ENCODE assay signal across 14 cellular contexts in the genomic region with DNA sequence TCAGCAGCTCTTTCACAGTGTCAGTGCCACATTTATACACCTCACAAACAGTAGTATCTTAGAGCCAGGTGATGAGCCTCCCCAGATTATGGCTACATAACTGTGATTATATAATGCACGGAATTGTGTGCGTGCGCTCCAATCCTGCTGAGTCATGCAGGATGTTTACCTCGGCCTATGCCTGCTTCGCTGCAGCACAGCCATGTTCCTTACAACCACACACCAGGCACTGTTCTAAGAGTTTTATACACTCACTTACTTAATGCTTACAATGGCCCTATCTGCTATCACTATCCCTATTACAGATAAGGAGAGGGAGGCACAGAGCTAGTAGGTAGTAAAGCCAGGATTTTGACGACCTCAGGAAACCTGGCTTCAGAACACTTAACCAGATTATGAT. TPM values are rescaled to one million over a fixed set of nuclear protein-coding genes. Genes with fewer than 3 reads are reported as not detected.
DNase-seq lines count a peak whose midpoint lies in the region; ATAC-seq, FAIRE-seq and TF ChIP-seq lines count a peak whose summit lies in the region.
"Had no signal": no experiment of that assay in that cellular context is flagged by ENCODE, and none has a peak within 500 bp of the region (broad histone marks: within the 10 kb centered on the region; RNA-seq: fewer than 3 reads in every experiment).

No MANE protein-coding gene starts in this region.

- H4K20me1 ChIP-seq in Karpas-422 (ENCODE audit: insufficient read depth, low read depth, low read length): no peaks in the 10 kb centered on the region

- no peak overlapping the region for H2AFZ ChIP-seq in Karpas-422 (ENCODE audit: low read length)

- POLR2A ChIA-PET in Panc1 (lab: Charles Lee): no interaction called here

- no TSS peak for BruUV-seq in Panc1 (replicated peaks; lab: Mats Ljungman, UMichigan)

- CTCF ChIA-PET in Panc1 (lab: Charles Lee): interaction anchor here (1.5 to 1.6 kb wide), 2 partner anchors 21 to 27 kb away, joined by 3 to 8 read pairs; no protein-coding TSS in a partner anchor

- intact Hi-C loops in Panc1 (cut with micrococcal nuclease; ENCODE audit: unreplicated experiment): loop anchor here (2.0 to 10.0 kb wide), 2 partner anchors 136 to 452 kb away; no protein-coding TSS in a partner anchor

- TF ChIP-seq CTCF in Panc1 (IDR thresholded peaks at IDR 0.05) (no peak), endodermal cell (conservative IDR thresholded peaks at IDR 0.05) (no peak), neutrophil (IDR thresholded peaks at IDR 0.05) (no peak), tibial nerve (IDR thresholded peaks at IDR 0.05) (no peak)

- no peak overlapping the region for H3K4me2 ChIP-seq in Karpas-422 (ENCODE audit: low read depth, low read length, poor library complexity, severe bottlenecking)

- H3K9me3 Mint-ChIP-seq in endodermal cell: peaks cover 4% of the 10 kb centered on the region
- H3K9me3 Mint-ChIP-seq: stimulated activated naive CD8-positive, alpha-beta T cell treated with anti-CD3 and anti-CD28 coated beads, Interleukin-15, Interleukin-2, amounts not matched to agents 100 ng/mL and 50 ng/mL, for 24 hours had no signal

- ATAC-seq in Panc1: no peak
- ATAC-seq: foreskin keratinocyte had no signal

- in situ Hi-C loops in Panc1 (cut with HindIII; ENCODE audit: low pct_unique_long_range_greater_than_20kb, low sequenced_read_pairs): no loop called here

- H3K9ac ChIP-seq in endodermal cell (ENCODE audit: extremely low read depth, low read length, poor library complexity, severe bottlenecking) (no peak overlapping the region), Karpas-422 (ENCODE audit: low read length) (no peak overlapping the region)

- TF ChIP-seq POLR2A in tibial nerve (IDR thresholded peaks at IDR 0.05): no peak

- H3K9me2 ChIP-seq in Karpas-422 (replicated peaks; ENCODE audit: insufficient read depth, low read length): no peaks in the 10 kb centered on the region

- TF ChIP-seq EP300 in tibial nerve (IDR thresholded peaks at IDR 0.05): no peak

- H3K27ac ChIP-seq in Panc1 (ENCODE audit: low read length): peak overlapping the region; percentile 97
- H3K27ac ChIP-seq in endodermal cell (ENCODE audit: low read depth, low read length): no peak overlapping the region
- H3K27ac ChIP-seq in neutrophil: peak overlapping the region; percentile 31
- H3K27ac ChIP-seq in tibial nerve: no peak overlapping the region
- no peak overlapping the region for H3K27ac ChIP-seq in Karpas-422 (ENCODE audit: low read length)
- H3K27ac ChIP-seq: foreskin keratinocyte had no signal

- 88 to 94% methylated on average over 3 to 6 of the region's 6 CpGs for WGBS in endodermal cell (ENCODE audit: insufficient coverage in 1 of 2, insufficient read length in 1 of 2), 2 experiments
- 76 to 80% methylated on average over 6 of the region's 6 CpGs for WGBS in tibial nerve, 2 donors

- peaks cover 16% of the 10 kb centered on the region for H3K79me2 ChIP-seq in Karpas-422 (ENCODE audit: low read length)

- H3K4me1 Mint-ChIP-seq in endodermal cell: peaks cover 18% of the 10 kb centered on the region

- H3K4me3 ChIP-seq in Panc1 (ENCODE audit: low read depth in 2 of 2, low read length in 2 of 2): no peak overlapping the region; a peak in 1 of 4 replicates
- H3K4me3 ChIP-seq in endodermal cell (ENCODE audit: low read length): peak overlapping the region; percentile 70
- no peak overlapping the region for H3K4me3 ChIP-seq in neutrophil (ENCODE audit: low read depth in 1 of 2, low read length in 1 of 2)
- no peak overlapping the region for H3K4me3 ChIP-seq in tibial nerve
- H3K4me3 ChIP-seq in Karpas-422 (ENCODE audit: low read length): no peak overlapping the region

- H3K36me3 ChIP-seq in Panc1 (ENCODE audit: control insufficient read depth, insufficient read depth, low read length) (no peaks in the 10 kb centered on the region), endodermal cell (ENCODE audit: control insufficient read depth, insufficient read depth, low read length) (peaks cover 26% of the 10 kb centered on the region), neutrophil (no peaks in the 10 kb centered on the region), tibial nerve (peaks cover 0 to 17% (median 0%) of the 10 kb centered on the region in 3 donors), Karpas-422 (ENCODE audit: insufficient read depth, low read length) (0 out of 2 replicates have a peak, but pooled peaks cover 3% of the 10 kb centered on the region)

- H3K9me3 ChIP-seq in Panc1 (ENCODE audit: control insufficient read depth, insufficient read depth, low read depth, low read length) (no peaks in the 10 kb centered on the region), endodermal cell (ENCODE audit: control insufficient read depth, low read length) (peaks cover 22% of the 10 kb centered on the region), neutrophil (no peaks in the 10 kb centered on the region), tibial nerve (no peaks in the 10 kb centered on the region), Karpas-422 (ENCODE audit: low read length) (no peaks in the 10 kb centered on the region)

- H3K36me3 Mint-ChIP-seq in endodermal cell (ENCODE audit: low read depth): peaks cover 34% of the 10 kb centered on the region

- DNase-seq in ELR (ENCODE audit: low read depth): peak; percentile 58
- no peak for DNase-seq in Panc1 (ENCODE audit: low read depth, low spot score)
- peak; percentile 48 for DNase-seq in endodermal cell
- DNase-seq in tibial nerve (ENCODE audit: low spot score in 2 of 2): no peak
- no peak for DNase-seq in NAMALWA (ENCODE audit: low spot score)
- DNase-seq in RCC 7860 (ENCODE audit: low spot score): no peak
- DNase-seq in Karpas-422: no peak
- DNase-seq: AML-193, foreskin keratinocyte, GM23248, Kasumi-1, NCI-H1436 treated with DMSO at 0.1 percent for 48 hours had no signal

- H3K27ac Mint-ChIP-seq in endodermal cell: peak overlapping the region; percentile 78
- H3K27ac Mint-ChIP-seq: stimulated activated naive CD8-positive, alpha-beta T cell treated with anti-CD3 and anti-CD28 coated beads, Interleukin-15, Interleukin-2, amounts not matched to agents 100 ng/mL and 50 ng/mL, for 24 hours had no signal

- peaks cover 40% of the 10 kb centered on the region for H3K4me1 ChIP-seq in Panc1 (ENCODE audit: control insufficient read depth, insufficient read depth, low read length)
- H3K4me1 ChIP-seq in endodermal cell (ENCODE audit: control insufficient read depth, insufficient read depth, low read length): peaks cover 3% of the 10 kb centered on the region
- peaks cover 20 to 22% of the 10 kb centered on the region in 2 experiments for H3K4me1 ChIP-seq in neutrophil (ENCODE audit: control insufficient read depth in 1 of 2, insufficient read depth in 1 of 2, low read depth in 1 of 2, low read length in 1 of 2)
- peaks cover 0 to 39% (median 11%) of the 10 kb centered on the region in 4 donors for H3K4me1 ChIP-seq in tibial nerve
- H3K4me1 ChIP-seq in Karpas-422 (ENCODE audit: low read length): peaks cover 14% of the 10 kb centered on the region
- H3K4me1 ChIP-seq: foreskin keratinocyte had no signal

- no peak overlapping the region for H3K4me3 Mint-ChIP-seq in endodermal cell
- H3K4me3 Mint-ChIP-seq: stimulated activated naive CD8-positive, alpha-beta T cell treated with anti-CD3 and anti-CD28 coated beads, Interleukin-15, Interleukin-2, amounts not matched to agents 100 ng/mL and 50 ng/mL, for 24 hours had no signal

- H3K27me3 ChIP-seq in Panc1 (ENCODE audit: control insufficient read depth, insufficient read depth, low read length) (no peaks in the 10 kb centered on the region), endodermal cell (ENCODE audit: control insufficient read depth, insufficient read depth, low read length, poor library complexity, severe bottlenecking) (no peaks in the 10 kb centered on the region), neutrophil (no peaks in the 10 kb centered on the region), tibial nerve (no peaks in the 10 kb centered on the region), Karpas-422 (ENCODE audit: low read length) (no peaks in the 10 kb centered on the region)
- H3K27me3 ChIP-seq: foreskin keratinocyte had no signal

- no peaks in the 10 kb centered on the region for H3K27me3 Mint-ChIP-seq in endodermal cell (ENCODE audit: insufficient read depth)
- H3K27me3 Mint-ChIP-seq: stimulated activated naive CD8-positive, alpha-beta T cell treated with anti-CD3 and anti-CD28 coated beads, Interleukin-15, Interleukin-2, amounts not matched to agents 100 ng/mL and 50 ng/mL, for 24 hours had no signal

- FAIRE-seq in RCC 7860 (lab: Jason Lieb, UNC): no peak

RNA-seq across cellular contexts. Expression of a gene that starts 7.3 kb away (rescaled TPM):
- total RNA-seq in Panc1 (2021; ENCODE audit: unreplicated experiment) (7.0 TPM), endodermal cell (10 to 100 TPM; 10.1 to 11.4 TPM), tibial nerve (10 to 100 TPM in 1 of 4 donors, 1 to 10 TPM in 3; 4.5 to 15.1 (median 7.1) TPM)
- 3.7 TPM for polyA plus RNA-seq in Panc1 (2012; ENCODE audit: insufficient read length)
- polyA plus RNA-seq in endodermal cell (2013, experiment 1 of 2): 8.2 TPM
- 6.0 TPM for polyA plus RNA-seq in endodermal cell (2013, experiment 2 of 2)
- 4.5 and 5.1 TPM in 2 replicates for total RNA-seq in Karpas-422 (2014; rRNA removed; shearing (Covaris generic); ENCODE audit: low replicate concordance)

RNA-seq across cellular contexts. Expression of a gene that starts 21.1 kb away (rescaled TPM):
- total RNA-seq in Panc1 (2021; ENCODE audit: unreplicated experiment): 10.4 TPM
- 10.2 TPM for polyA plus RNA-seq in Panc1 (2012; ENCODE audit: insufficient read length)
- 1 to 10 TPM; 1.7 to 4.7 TPM for total RNA-seq in endodermal cell
- polyA plus RNA-seq in endodermal cell (2013, experiment 1 of 2): 7.1 TPM
- polyA plus RNA-seq in endodermal cell (2013, experiment 2 of 2): 4.1 TPM
- 10 to 100 TPM in 2 of 4 donors, 1 to 10 TPM in 2; 6.3 to 12.8 (median 9.2) TPM for total RNA-seq in tibial nerve
- total RNA-seq in Karpas-422 (2014; rRNA removed; shearing (Covaris generic); ENCODE audit: low replicate concordance): 4.0 and 4.2 TPM in 2 replicates

RNA-seq across cellular contexts. Expression of a gene that starts 42.5 kb away (rescaled TPM):
- total RNA-seq in Panc1 (2021; ENCODE audit: unreplicated experiment) (3.2 TPM), endodermal cell (10 to 100 TPM; 10.5 to 12.8 TPM), tibial nerve (1 to 10 TPM; 4.7 to 7.8 (median 7.2) TPM)
- 0.99 TPM for polyA plus RNA-seq in Panc1 (2012; ENCODE audit: insufficient read length)
- polyA plus RNA-seq in endodermal cell (2013, experiment 1 of 2): 11.0 TPM
- polyA plus RNA-seq in endodermal cell (2013, experiment 2 of 2): 9.4 TPM
- total RNA-seq in Karpas-422 (2014; rRNA removed; shearing (Covaris generic); ENCODE audit: low replicate concordance): 9.3 and 12.0 TPM in 2 replicates

Comparison
In these comparisons a context has a peak if more than half of its experiments do, and no peak if none do; other contexts are left out.
1. DNase-seq: peak in ELR (single experiment) and endodermal cell (single experiment); none in Panc1 (single experiment), tibial nerve (0 of 2), NAMALWA (single experiment), RCC 7860 (single experiment) and Karpas-422 (single experiment).
2. H3K27ac ChIP-seq: peak in Panc1 (single experiment) and neutrophil (single experiment); none in endodermal cell (single experiment), tibial nerve (0 of 4) and Karpas-422 (single experiment).